ENCODE assay signal across 8 cellular contexts in the genomic region with DNA sequence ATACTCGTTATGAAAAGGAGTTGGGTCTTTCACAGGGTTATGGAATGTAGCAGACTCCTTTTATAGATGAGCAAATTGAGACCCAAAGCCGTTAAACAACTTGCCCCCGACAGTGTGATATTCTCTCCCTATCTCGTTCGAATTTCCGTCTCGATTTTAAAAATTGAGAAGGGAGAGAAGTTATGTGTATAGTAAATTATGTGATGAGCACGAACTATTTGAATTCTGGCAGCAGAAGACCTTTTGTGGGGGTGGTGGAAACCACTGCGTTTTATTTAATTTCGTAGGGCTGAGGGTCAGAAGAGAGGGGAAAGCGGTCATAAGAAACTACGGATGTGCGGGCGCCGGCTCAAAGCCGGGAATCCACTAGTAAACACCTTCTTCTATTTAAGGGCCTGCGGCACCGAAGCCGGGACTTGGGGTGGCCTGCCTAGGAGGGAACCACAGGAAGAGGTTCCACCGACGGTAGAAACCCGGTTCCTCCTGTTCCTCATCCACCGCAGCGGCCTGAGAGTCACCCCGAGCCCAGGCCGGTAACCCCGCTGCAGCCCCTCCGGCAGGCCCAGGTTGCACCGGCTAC. TPM values are rescaled to one million over a fixed set of nuclear protein-coding genes. Genes with fewer than 3 reads are reported as not detected.
DNase-seq lines count a peak whose midpoint lies in the region; ATAC-seq and TF ChIP-seq lines count a peak whose summit lies in the region.

No MANE protein-coding gene starts in this region.

- no peaks in the 10 kb centered on the region for H3K9me3 ChIP-seq in psoas muscle

- POLR2A ChIA-PET in activated CD8-positive, alpha-beta T cell treated with anti-CD3 and anti-CD28 coated beads, Interleukin-2, amount 10 ng/mL, durations not matched to agents 7 days and 5 days (lab: Charles Lee), result no interaction called here

- TF ChIP-seq CTCF in psoas muscle (IDR thresholded peaks at IDR 0.05), result no peak

- 5 to 19% (median 6%) methylated on average over 19 to 29 of the region's 29 CpGs for WGBS in psoas muscle, 3 donors

- peaks cover 11% of the 10 kb centered on the region for H3K4me1 ChIP-seq in psoas muscle

- no peaks in the 10 kb centered on the region for H3K27me3 Mint-ChIP-seq in activated CD8-positive, alpha-beta T cell treated with anti-CD3 and anti-CD28 coated beads, Interleukin-2, amount 10 ng/mL, durations not matched to agents 7 days and 5 days (ENCODE audit: low read depth)

- peaks cover 16% of the 10 kb centered on the region for H3K4me1 Mint-ChIP-seq in activated CD8-positive, alpha-beta T cell treated with anti-CD3 and anti-CD28 coated beads, Interleukin-2, amount 10 ng/mL, durations not matched to agents 7 days and 5 days (ENCODE audit: low read depth)

- no peaks in the 10 kb centered on the region for H3K9me3 Mint-ChIP-seq in activated CD8-positive, alpha-beta T cell treated with anti-CD3 and anti-CD28 coated beads, Interleukin-2, amount 10 ng/mL, durations not matched to agents 7 days and 5 days (ENCODE audit: insufficient read depth)

- intact Hi-C loops in head of caudate nucleus (cut with DNase I), result loop anchor here (10.0 kb wide), 3 partner anchors 122 to 688 kb away; partner anchors contain the start of genes CXorf38 and USP9X
- intact Hi-C loops in psoas muscle (cut with DNase I), result loop anchor here in 1 of 2 donors (10.0 kb wide), 1 partner anchor 112 kb away; the partner anchor contains the start of gene NYX

- peak overlapping the region; percentile 100 for H3K27ac ChIP-seq in psoas muscle

- CTCF ChIA-PET in activated CD8-positive, alpha-beta T cell treated with anti-CD3 and anti-CD28 coated beads, Interleukin-2, amount 10 ng/mL, durations not matched to agents 7 days and 5 days (lab: Charles Lee), result no interaction called here

- peak; percentile 53 for DNase-seq in DMS53 treated with DMSO at 0.1 percent for 48 hours (lab: John Stamatoyannopoulos, UW; ENCODE audit: unreplicated experiment)
- DNase-seq in activated CD8-positive, alpha-beta T cell treated with anti-CD3 and anti-CD28 coated beads, Interleukin-2, amount 10 ng/mL, durations not matched to agents 7 days and 5 days, result peak; percentile 38
- DNase-seq in head of caudate nucleus, result peak in 23 of 42 donors; percentile 5 to 55 (median 28)
- no peak for DNase-seq in psoas muscle
- no peak for DNase-seq in NCI-H2029 (lab: John Stamatoyannopoulos, UW)
- no peak for DNase-seq in KBM-7

- ATAC-seq in GM19452 (IDR thresholded peaks at IDR 0.05; ENCODE audit: unreplicated experiment) (peak; percentile 14), HG03571 (IDR thresholded peaks at IDR 0.05; ENCODE audit: unreplicated experiment) (peak; percentile 17), psoas muscle (peak; percentile 0 to 3 (median 1))
- peak; percentile 4 for ATAC-seq in activated CD8-positive, alpha-beta T cell treated with anti-CD3 and anti-CD28 coated beads, Interleukin-2, amount 10 ng/mL, durations not matched to agents 7 days and 5 days

- peak overlapping the region; percentile 81 for H3K4me3 Mint-ChIP-seq in activated CD8-positive, alpha-beta T cell treated with anti-CD3 and anti-CD28 coated beads, Interleukin-2, amount 10 ng/mL, durations not matched to agents 7 days and 5 days

- peak overlapping the region; percentile 99 for H3K4me3 ChIP-seq in psoas muscle

- H3K36me3 Mint-ChIP-seq in activated CD8-positive, alpha-beta T cell treated with anti-CD3 and anti-CD28 coated beads, Interleukin-2, amount 10 ng/mL, durations not matched to agents 7 days and 5 days (ENCODE audit: low read depth), result peaks cover 27% of the 10 kb centered on the region

- H3K27me3 ChIP-seq in psoas muscle (ENCODE audit: insufficient read depth in 3 of 3, low read length in 2 of 3), result no peaks in the 10 kb centered on the region

- peaks cover 0 to 4% of the 10 kb centered on the region in 2 donors for H3K36me3 ChIP-seq in psoas muscle (ENCODE audit: insufficient read depth in 1 of 2, low read depth in 1 of 2)

- in situ Hi-C loops in KBM-7 (cut with MboI; ENCODE audit: low pct_unique_long_range_greater_than_20kb, low sequenced_read_pairs), result no loop called here

- H3K27ac Mint-ChIP-seq in activated CD8-positive, alpha-beta T cell treated with anti-CD3 and anti-CD28 coated beads, Interleukin-2, amount 10 ng/mL, durations not matched to agents 7 days and 5 days, result peak overlapping the region; percentile 100

RNA-seq across cellular contexts. Expression of gene DDX3X, which starts 1.5 kb away (rescaled TPM):
- total RNA-seq in activated CD8-positive, alpha-beta T cell treated with anti-CD3 and anti-CD28 coated beads, Interleukin-2, amount 10 ng/mL, durations not matched to agents 7 days and 5 days, result 100 to 1,000 TPM; 191 to 213 TPM
- total RNA-seq in psoas muscle, result 100 to 1,000 TPM; 153 to 408 (median 295) TPM
- polyA plus RNA-seq in psoas muscle, result 100 to 1,000 TPM in 2 of 3 donors, 10 to 100 TPM in 1; 83.1 to 256 (median 102) TPM

Comparison
In these comparisons a context has a peak if more than half of its experiments do, and no peak if none do; other contexts are left out.
1. DNase-seq: peak in DMS53 treated with DMSO at 0.1 percent for 48 hours (single experiment), activated CD8-positive, alpha-beta T cell treated with anti-CD3 and anti-CD28 coated beads, Interleukin-2, amount 10 ng/mL, durations not matched to agents 7 days and 5 days (single experiment) and head of caudate nucleus (23 of 42); none in psoas muscle (0 of 2), NCI-H2029 (single experiment) and KBM-7 (single experiment).
2. Peak in every context shown above with its lines, with median percentiles within 50 percentile points of each other: ATAC-seq.